ENCODE assay signal across 27 cellular contexts in genomic region chr18:3224223-3224622, GRCh38.
"Had no signal": no experiment of that assay in that cellular context is flagged by ENCODE, and none has a peak within 500 bp of the region (broad histone marks: within the 10 kb centered on the region; RNA-seq: fewer than 3 reads in every experiment).

No MANE protein-coding gene starts in this region.

- H3K36me3 Mint-ChIP-seq: activated naive CD4-positive, alpha-beta T cell treated with anti-CD3 and anti-CD28 coated beads, Interleukin-2, amount 50 U/mL, for 24 hours had no signal

- H3K27ac ChIP-seq: KMS-11, SK-N-MC, WERI-Rb-1 had no signal

- H3K9me3 Mint-ChIP-seq: activated naive CD4-positive, alpha-beta T cell treated with anti-CD3 and anti-CD28 coated beads, Interleukin-2, amount 50 U/mL, for 24 hours; central memory CD8-positive, alpha-beta T cell; T-cell had no signal

- FAIRE-seq: bronchial epithelial cell, RCC 7860 had no signal

- H3K27ac Mint-ChIP-seq: activated CD8-positive, alpha-beta T cell treated with anti-CD3 and anti-CD28 coated beads, Interleukin-2, amount 10 ng/mL, durations not matched to agents 7 days and 5 days; activated naive CD4-positive, alpha-beta T cell treated with anti-CD3 and anti-CD28 coated beads, Interleukin-2, amount 50 U/mL, for 24 hours; IgD-negative memory B cell; T-cell had no signal

- ATAC-seq: activated CD8-positive, alpha-beta T cell treated with anti-CD3 and anti-CD28 coated beads, Interleukin-2, amount 10 ng/mL, durations not matched to agents 7 days and 5 days; T-cell had no signal

- H3K27me3 Mint-ChIP-seq: activated CD4-positive, alpha-beta T cell treated with anti-CD3 and anti-CD28 coated beads for 36 hours; activated naive CD4-positive, alpha-beta T cell treated with anti-CD3 and anti-CD28 coated beads, Interleukin-2, amount 50 U/mL, for 24 hours; central memory CD8-positive, alpha-beta T cell; IgD-negative memory B cell; T-cell had no signal

- H3K4me1 Mint-ChIP-seq: activated naive CD4-positive, alpha-beta T cell treated with anti-CD3 and anti-CD28 coated beads, Interleukin-2, amount 50 U/mL, for 24 hours; central memory CD8-positive, alpha-beta T cell had no signal

- DNase-seq: activated CD4-positive, alpha-beta T cell treated with anti-CD3 and anti-CD28 coated beads for 36 hours; activated CD4-positive, alpha-beta T cell treated with anti-CD3 and anti-CD28 coated beads, Interleukin-2, amount 50 U/mL, for 4 hours; activated CD8-positive, alpha-beta memory T cell treated with anti-CD3 and anti-CD28 coated beads, Interleukin-2, amount 50 U/mL, for 48 hours; activated CD8-positive, alpha-beta T cell treated with anti-CD3 and anti-CD28 coated beads, Interleukin-2, amount 10 ng/mL, durations not matched to agents 7 days and 5 days; activated T-cell treated with anti-CD3 and anti-CD28 coated beads, Interleukin-2, amount 50 U/mL, for 1 hour; aorta; NCI-H1092 treated with DMSO at 0.1 percent for 48 hours; NCI-H1417 treated with DMSO at 0.1 percent for 48 hours; NCI-H1694; NCI-H2029; NCI-H2107; NCI-H2171 treated with DMSO at 0.1 percent for 48 hours; NCI-H345; NCI-H510A treated with DMSO at 0.1 percent for 48 hours; NCI-H69; NK-92 treated with Interleukin-12 subunit alpha and Interleukin-12 subunit beta, amount 100 ng/mL, for 24 hours; PC-3; T-cell; T-helper 2 cell; WERI-Rb-1 had no signal

- H3K36me3 ChIP-seq: WERI-Rb-1 had no signal

- H3K4me3 Mint-ChIP-seq: activated CD4-positive, alpha-beta T cell treated with anti-CD3 and anti-CD28 coated beads for 36 hours; activated CD8-positive, alpha-beta T cell treated with anti-CD3 and anti-CD28 coated beads, Interleukin-2, amount 10 ng/mL, durations not matched to agents 7 days and 5 days; activated naive CD4-positive, alpha-beta T cell treated with anti-CD3 and anti-CD28 coated beads, Interleukin-2, amount 50 U/mL, for 24 hours; central memory CD8-positive, alpha-beta T cell; IgD-negative memory B cell; T-cell had no signal

- H3K4me3 ChIP-seq: SK-N-MC had no signal

- H3K4me2 ChIP-seq: KMS-11 had no signal

- H3K9ac ChIP-seq: KMS-11 had no signal
